Comparison of ENCODE assay signal across 24 cellular contexts in the genomic region with DNA sequence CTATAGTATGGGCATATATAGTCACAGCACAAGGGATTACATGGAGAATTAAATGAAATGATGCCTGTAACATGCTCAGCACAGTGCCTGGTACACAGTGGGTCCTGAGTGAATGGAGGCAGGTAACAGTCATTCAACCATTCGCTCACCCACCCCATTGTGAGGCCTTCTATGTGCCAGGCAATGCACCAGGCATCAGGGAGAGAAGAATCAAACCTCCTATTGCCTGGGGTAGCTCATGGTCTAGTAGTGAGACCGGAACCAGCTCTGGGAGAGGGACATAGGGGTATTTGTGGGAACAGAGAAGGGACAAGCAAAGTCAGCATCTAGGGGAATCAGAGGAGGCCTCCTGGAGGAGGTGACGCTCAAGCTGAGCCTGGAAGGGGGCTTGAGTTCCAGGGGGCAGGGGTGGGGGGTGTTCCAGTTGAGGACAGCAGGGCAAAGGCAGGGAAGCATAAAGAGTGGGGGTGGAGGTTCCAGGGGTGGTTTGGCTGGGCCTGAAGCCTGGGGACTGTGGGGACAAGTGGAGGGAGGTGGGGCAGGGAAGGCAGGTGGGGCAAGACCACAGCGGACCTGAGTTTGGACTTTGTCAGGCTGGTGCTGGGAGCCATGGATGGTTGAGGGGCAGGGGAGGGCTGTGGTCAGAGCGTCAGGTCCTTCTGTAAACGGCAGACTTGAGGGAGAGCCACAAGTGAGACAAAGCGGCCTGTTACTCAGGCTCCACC.
"Had no signal": no experiment of that assay in that cellular context is flagged by ENCODE, and none has a peak within 500 bp of the region (broad histone marks: within the 10 kb centered on the region; RNA-seq: fewer than 3 reads in every experiment).

No MANE protein-coding gene starts in this region.

- H3K4me3 ChIP-seq: ascending aorta, body of pancreas, PC-9 had no signal

- DNase-seq: activated B cell treated with CpG ODN at 0.5 μM for 24 hours; activated CD4-positive, alpha-beta T cell treated with anti-CD3 and anti-CD28 coated beads for 1 hour; activated CD4-positive, alpha-beta T cell treated with anti-CD3 and anti-CD28 coated beads, Interleukin-2, amount 10 ng/mL, durations not matched to agents 24 days and 14 days; activated CD4-positive, alpha-beta T cell treated with anti-CD3 and anti-CD28 coated beads, Interleukin-2, amount 50 U/mL, for 48 hours; activated effector memory CD4-positive, alpha-beta T cell treated with anti-CD3 and anti-CD28 coated beads, Interleukin-2, amount 50 U/mL, for 16 hours; activated naive CD4-positive, alpha-beta T cell treated with Interleukin-2 at 50 U/mL for 16 hours; activated naive CD8-positive, alpha-beta T cell treated with anti-CD3 and anti-CD28 coated beads, Interleukin-2, amount 50 U/mL, for 24 hours; activated T-cell treated with anti-CD3 and anti-CD28 coated beads, Interleukin-2, amount 50 U/mL, for 4 hours; amniotic stem cell; body of pancreas; Karpas-422; MM.1S; NCI-H1105; NCI-H1436; NCI-H1694 treated with DMSO at 0.1 percent for 48 hours; NCI-H2029 treated with DMSO at 0.1 percent for 48 hours; NCI-H446; NCI-H524; PC-9; SIG-M5; T-helper 2 cell; T1000 had no signal

- H3K27ac ChIP-seq: ascending aorta, body of pancreas, PC-9 had no signal

- H3K4me1 ChIP-seq: ascending aorta, body of pancreas had no signal

- H3K27me3 ChIP-seq: ascending aorta, body of pancreas had no signal

- H3K36me3 ChIP-seq: ascending aorta had no signal

- H3K9me3 ChIP-seq: ascending aorta, body of pancreas had no signal

- ATAC-seq: activated naive CD4-positive, alpha-beta T cell treated with anti-CD3 and anti-CD28 coated beads, Interleukin-2, amount 50 U/mL, for 72 hours; activated naive CD8-positive, alpha-beta T cell treated with anti-CD3 and anti-CD28 coated beads, Interleukin-2, amount 50 U/mL, for 24 hours; activated T-cell treated with anti-CD3 and anti-CD28 coated beads, Interleukin-2, amount 50 U/mL, for 4 hours; body of pancreas had no signal
